8 cellular contexts compared by ENCODE assay signal in the genomic region with DNA sequence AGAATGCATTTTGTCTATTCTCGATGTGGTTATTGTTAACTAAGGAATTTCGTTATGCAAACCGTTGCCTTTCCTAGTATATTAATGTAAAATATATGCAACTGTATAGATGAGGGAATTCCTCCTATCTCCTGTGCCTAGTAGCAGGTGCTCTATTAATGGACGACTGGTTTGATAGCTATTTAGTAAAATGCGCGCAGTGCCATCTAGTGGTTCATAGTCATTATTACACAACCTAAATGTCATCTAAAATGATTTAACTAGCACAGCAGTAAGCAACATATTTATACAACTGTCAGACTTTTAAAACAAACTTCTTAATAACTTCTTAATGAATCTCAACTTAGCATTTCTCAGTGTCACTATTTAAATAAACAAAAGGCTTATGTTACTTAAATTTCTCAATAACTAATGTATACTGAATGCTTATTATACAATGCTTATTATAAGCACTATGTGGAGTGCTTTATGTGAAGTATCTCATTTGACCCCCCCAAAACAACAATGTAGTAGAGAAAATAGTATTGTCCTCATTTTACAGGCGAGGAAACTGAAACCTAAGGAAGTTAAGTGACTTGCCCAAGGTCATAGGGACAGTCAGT.
DNase-seq lines count a peak whose midpoint lies in the region; ATAC-seq, FAIRE-seq and TF ChIP-seq lines count a peak whose summit lies in the region.

No MANE protein-coding gene starts in this region.

- peak; percentile 88 for TF ChIP-seq CTCF in parathyroid adenoma (IDR thresholded peaks at IDR 0.05)

- H3K36me3 ChIP-seq in parathyroid adenoma (ENCODE audit: control insufficient read depth, insufficient read depth, low read length) = no peaks in the 10 kb centered on the region

- H3K4me3 ChIP-seq in parathyroid adenoma (ENCODE audit: low read depth, low read length) = no peak overlapping the region

- no peak overlapping the region for H3K27ac ChIP-seq in parathyroid adenoma

- H3K79me2 ChIP-seq in parathyroid adenoma = no peaks in the 10 kb centered on the region

- no peak overlapping the region for H3K9ac ChIP-seq in parathyroid adenoma

- no peaks in the 10 kb centered on the region for H3K9me3 ChIP-seq in parathyroid adenoma (ENCODE audit: control insufficient read depth, low read length)

- no peak overlapping the region for H3K4me2 ChIP-seq in parathyroid adenoma (ENCODE audit: low read length)

- no peak overlapping the region for H2AFZ ChIP-seq in parathyroid adenoma

- ATAC-seq in HG03378 (IDR thresholded peaks at IDR 0.05; ENCODE audit: unreplicated experiment) = peak; percentile 79

- DNase-seq in D341Med (ENCODE audit: low spot score) (peak; percentile 62), GM19240 (ENCODE audit: insufficient read length, low spot score) (peak; percentile 8), NCI-H345 (lab: John Stamatoyannopoulos, UW) (peak; percentile 72), frontal cortex (ENCODE audit: low spot score in 2 of 2) (peak; percentile 18 to 39), NK-92 (lab: John Stamatoyannopoulos, UW; ENCODE audit: unreplicated experiment) (no peak)
- peak; percentile 1 for DNase-seq in activated CD4-positive, alpha-beta T cell treated with anti-CD3 and anti-CD28 coated beads, Interleukin-2, amount 50 U/mL, for 1 hour

- FAIRE-seq in frontal cortex (lab: Jason Lieb, UNC) = peak; percentile 97

- no peaks in the 10 kb centered on the region for H3K27me3 ChIP-seq in parathyroid adenoma (ENCODE audit: control insufficient read depth, insufficient read depth, low read length)

- H3K4me1 ChIP-seq in parathyroid adenoma = no peaks in the 10 kb centered on the region
